ENCODE assay signal across 26 cellular contexts in genomic region chr2:138641277-138641676, GRCh38.
A peak's percentile ranks its signal among the peaks of the same experiment; 100 is the strongest.
DNase-seq lines count a peak whose midpoint lies in the region; ATAC-seq and TF ChIP-seq lines count a peak whose summit lies in the region.
"Had no signal": no experiment of that assay in that cellular context is flagged by ENCODE, and none has a peak within 500 bp of the region (broad histone marks: within the 10 kb centered on the region; RNA-seq: fewer than 3 reads in every experiment).

No MANE protein-coding gene starts in this region.

- no peak overlapping the region for H3K4me3 ChIP-seq in RWPE2 (ENCODE audit: severe bottlenecking)
- H3K4me3 ChIP-seq: gastrocnemius medialis, prostate gland, suprapubic skin, vagina had no signal

- ATAC-seq in GM18520 (IDR thresholded peaks at IDR 0.05; ENCODE audit: unreplicated experiment) (peak; percentile 63), HG02623 (IDR thresholded peaks at IDR 0.05; ENCODE audit: unreplicated experiment) (peak; percentile 44), RWPE2 (ENCODE audit: low read depth) (peak; percentile 41; the same call in 1 of the 3 replicates)
- ATAC-seq: activated CD8-positive, alpha-beta T cell treated with anti-CD3 and anti-CD28 coated beads, Interleukin-2, amount 10 ng/mL, durations not matched to agents 7 days and 5 days; gastrocnemius medialis had no signal

- H3K4me3 Mint-ChIP-seq in Calu3 (ENCODE audit: low read depth, unreplicated experiment) = no peak overlapping the region
- H3K4me3 Mint-ChIP-seq: activated CD8-positive, alpha-beta T cell treated with anti-CD3 and anti-CD28 coated beads, Interleukin-2, amount 10 ng/mL, durations not matched to agents 7 days and 5 days; activated T-cell treated with anti-CD3 and anti-CD28 coated beads, Interleukin-2, amount 50 U/mL, for 24 hours; CD14-positive monocyte had no signal

- intact Hi-C loops in Calu3 (cut with micrococcal nuclease; ENCODE audit: unreplicated experiment) = no loop called here

- no peaks in the 10 kb centered on the region for H3K27me3 ChIP-seq in RWPE2 (ENCODE audit: insufficient read depth, poor library complexity, severe bottlenecking)
- H3K27me3 ChIP-seq: gastrocnemius medialis, vagina had no signal

- no peaks in the 10 kb centered on the region for H3K36me3 ChIP-seq in RWPE2 (ENCODE audit: low read depth)
- H3K36me3 ChIP-seq: gastrocnemius medialis, prostate gland, suprapubic skin, vagina had no signal

- H3K27ac ChIP-seq in RWPE2 (ENCODE audit: poor library complexity, severe bottlenecking) = no peak overlapping the region
- H3K27ac ChIP-seq: gastrocnemius medialis, prostate gland, suprapubic skin, vagina had no signal

- no peak for TF ChIP-seq CTCF in RWPE2 (IDR thresholded peaks at IDR 0.05; ENCODE audit: poor library complexity, severe bottlenecking)
- no peak for TF ChIP-seq CTCF in Calu3 (IDR thresholded peaks at IDR 0.05; ENCODE audit: unreplicated experiment)

- peaks cover 3% of the 10 kb centered on the region for H3K4me1 ChIP-seq in RWPE2 (ENCODE audit: insufficient read depth, poor library complexity, severe bottlenecking)
- H3K4me1 ChIP-seq: gastrocnemius medialis, prostate gland, suprapubic skin, vagina had no signal

- H3K27me3 Mint-ChIP-seq in Calu3 (ENCODE audit: unreplicated experiment) = no peaks in the 10 kb centered on the region

- CTCF ChIA-PET in Calu3 (lab: Charles Lee) = no interaction called here

- H3K36me3 Mint-ChIP-seq in Calu3 (ENCODE audit: insufficient read depth, unreplicated experiment) = no peaks in the 10 kb centered on the region
- H3K36me3 Mint-ChIP-seq: CD14-positive monocyte had no signal

- no peak overlapping the region for H3K27ac Mint-ChIP-seq in Calu3 (ENCODE audit: unreplicated experiment)
- H3K27ac Mint-ChIP-seq: activated CD8-positive, alpha-beta T cell treated with anti-CD3 and anti-CD28 coated beads, Interleukin-2, amount 10 ng/mL, durations not matched to agents 7 days and 5 days; activated T-cell treated with anti-CD3 and anti-CD28 coated beads, Interleukin-2, amount 50 U/mL, for 24 hours; CD14-positive monocyte had no signal

- peaks cover 2% of the 10 kb centered on the region for H3K9me3 Mint-ChIP-seq in Calu3 (ENCODE audit: low read depth, unreplicated experiment)
- H3K9me3 Mint-ChIP-seq: activated T-cell treated with anti-CD3 and anti-CD28 coated beads, Interleukin-2, amount 50 U/mL, for 24 hours had no signal

- no peaks in the 10 kb centered on the region for H3K9me3 ChIP-seq in RWPE2 (ENCODE audit: severe bottlenecking)
- H3K9me3 ChIP-seq: gastrocnemius medialis, prostate gland, suprapubic skin, vagina had no signal

- no peaks in the 10 kb centered on the region for H3K4me1 Mint-ChIP-seq in Calu3 (ENCODE audit: low read depth, unreplicated experiment)
- H3K4me1 Mint-ChIP-seq: CD14-positive monocyte had no signal

- no TSS peak for BruUV-seq in Calu3 (replicated peaks; lab: Mats Ljungman, UMichigan)

- DNase-seq in RWPE2 (ENCODE audit: low spot score) (no peak), non-pigmented ciliary epithelial cell (ENCODE audit: low read depth) (peak; percentile 19), Calu3 (no peak), anterior cingulate cortex (lab: John Stamatoyannopoulos, UW) (no peak), foreskin melanocyte (no peak)
- DNase-seq: activated CD4-positive, CD25-positive, alpha-beta regulatory T cell treated with anti-CD3 and anti-CD28 coated beads, Interleukin-2, amount 50 U/mL, for 72 hours; activated CD8-positive, alpha-beta T cell treated with anti-CD3 and anti-CD28 coated beads, Interleukin-2, amount 10 ng/mL, durations not matched to agents 7 days and 5 days; activated naive CD4-positive, alpha-beta T cell treated with anti-CD3 and anti-CD28 coated beads, Interleukin-2, amount 50 U/mL, for 16 hours; activated T-cell treated with anti-CD3 and anti-CD28 coated beads, Interleukin-2, amount 50 U/mL, for 24 hours; effector CD4-positive, alpha-beta T cell; EL; erythroblast; gastrocnemius medialis; GOT3; KBM-7; MV-4-11; NCI-H2029; NCI-H82; SHP77; SW 1271 had no signal
